32 cellular contexts compared by ENCODE assay signal in the genomic region with DNA sequence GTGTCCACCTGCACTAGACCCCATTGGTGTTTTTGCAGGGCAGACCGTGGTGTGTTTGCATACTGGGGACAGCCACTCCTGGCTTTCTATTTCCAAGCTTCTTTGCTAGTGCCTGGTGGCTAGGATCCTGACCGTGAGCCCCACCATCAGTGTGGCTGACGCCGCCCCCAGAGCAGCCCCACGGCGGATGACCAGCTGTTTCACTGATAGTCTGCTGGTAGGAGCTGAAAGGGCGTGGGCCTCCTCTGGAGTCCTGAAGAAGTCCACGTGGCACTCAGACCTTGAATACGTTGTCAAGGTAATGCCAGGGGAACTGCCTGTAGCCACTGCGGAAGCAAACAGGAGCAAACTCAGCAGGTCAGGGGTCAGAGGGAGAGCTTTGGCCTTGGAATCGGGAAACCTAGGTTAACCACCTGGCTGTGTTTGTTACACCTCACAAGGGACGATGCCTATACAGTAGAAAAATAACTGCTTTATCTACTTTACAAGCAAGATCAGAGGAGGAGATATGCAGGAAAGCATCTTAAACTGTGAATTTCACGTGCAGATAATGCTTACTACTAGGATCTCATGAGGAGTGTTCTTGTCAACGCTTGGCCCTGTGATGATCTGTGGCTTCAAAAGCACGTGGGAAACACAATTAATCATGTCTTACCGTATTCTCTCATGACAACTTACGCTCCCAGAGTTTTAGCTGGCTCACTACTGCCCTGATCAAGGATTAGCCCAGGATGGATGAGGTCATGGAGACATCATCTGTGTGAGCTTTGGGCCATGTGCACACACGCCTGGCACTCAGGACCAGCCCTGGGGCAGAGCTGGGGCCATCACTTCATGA. TPM values are rescaled to one million over a fixed set of nuclear protein-coding genes. Genes with fewer than 3 reads are reported as not detected.
"Had no signal": no experiment of that assay in that cellular context is flagged by ENCODE, and none has a peak within 500 bp of the region (broad histone marks: within the 10 kb centered on the region; RNA-seq: fewer than 3 reads in every experiment).

No MANE protein-coding gene starts in this region.

- H3K27ac Mint-ChIP-seq: activated CD4-positive, alpha-beta memory T cell treated with anti-CD3 and anti-CD28 coated beads, Interleukin-2, amount 10 ng/mL, durations not matched to agents 7 days and 5 days; activated T-helper 2 cell treated with anti-CD3 and anti-CD28 coated beads, Interferon-gamma antibody, Interleukin-2, Interleukin-4, amounts not matched to agents 10 μg/mL and 5 μg/mL and 100 μg/mL, durations not matched to agents 14 hours and 24 hours and 36 hours; naive thymus-derived CD4-positive, alpha-beta T cell; stimulated activated memory B cell treated with anti-CD40 and anti-IgM and Interleukin-4, amounts not matched to agents 10 μg/mL and 1 μg/mL and 100 μg/mL, for 72 hours; stimulated activated naive CD8-positive, alpha-beta T cell treated with anti-CD3 and anti-CD28 coated beads, Interleukin-15, amount 100 ng/mL, for 72 hours; T-cell; T-helper 2 cell treated with Interferon-gamma antibody and Interleukin-4, amounts not matched to agents 5 μg/mL and 100 μg/mL, for 36 hours had no signal

- H2AFZ ChIP-seq: parathyroid adenoma had no signal

- FAIRE-seq: astrocyte had no signal

- H3K9me3 Mint-ChIP-seq: activated CD4-positive, alpha-beta memory T cell treated with anti-CD3 and anti-CD28 coated beads, Interleukin-2, amount 10 ng/mL, durations not matched to agents 7 days and 5 days; activated naive CD4-positive, alpha-beta T cell treated with anti-CD3 and anti-CD28 coated beads, Interleukin-2, amount 50 U/mL, for 24 hours; activated T-helper 2 cell treated with anti-CD3 and anti-CD28 coated beads, Interferon-gamma antibody, Interleukin-2, Interleukin-4, amounts not matched to agents 10 μg/mL and 5 μg/mL and 100 μg/mL, durations not matched to agents 14 hours and 24 hours and 36 hours; naive thymus-derived CD4-positive, alpha-beta T cell; stimulated activated memory B cell treated with anti-CD40 and anti-IgM and Interleukin-4, amounts not matched to agents 10 μg/mL and 1 μg/mL and 100 μg/mL, for 72 hours; stimulated activated naive CD8-positive, alpha-beta T cell treated with anti-CD3 and anti-CD28 coated beads, Interleukin-15, amount 100 ng/mL, for 72 hours; T-cell; T-helper 2 cell treated with Interferon-gamma antibody and Interleukin-4, amounts not matched to agents 5 μg/mL and 100 μg/mL, for 36 hours had no signal

- H3K27me3 Mint-ChIP-seq: activated CD4-positive, alpha-beta memory T cell treated with anti-CD3 and anti-CD28 coated beads, Interleukin-2, amount 10 ng/mL, durations not matched to agents 7 days and 5 days; activated naive CD4-positive, alpha-beta T cell treated with anti-CD3 and anti-CD28 coated beads, Interleukin-2, amount 50 U/mL, for 24 hours; naive thymus-derived CD4-positive, alpha-beta T cell; stimulated activated memory B cell treated with anti-CD40 and anti-IgM and Interleukin-4, amounts not matched to agents 10 μg/mL and 1 μg/mL and 100 μg/mL, for 72 hours; stimulated activated naive CD8-positive, alpha-beta T cell treated with anti-CD3 and anti-CD28 coated beads, Interleukin-15, amount 100 ng/mL, for 72 hours; T-cell had no signal

- H3K27ac ChIP-seq: brain microvascular endothelial cell, esophagus squamous epithelium, heart right ventricle, parathyroid adenoma, psoas muscle, tibial artery had no signal

- H3K4me1 ChIP-seq: parathyroid adenoma, tibial artery had no signal

- H3K4me1 Mint-ChIP-seq: activated CD4-positive, alpha-beta memory T cell treated with anti-CD3 and anti-CD28 coated beads, Interleukin-2, amount 10 ng/mL, durations not matched to agents 7 days and 5 days; activated naive CD4-positive, alpha-beta T cell treated with anti-CD3 and anti-CD28 coated beads, Interleukin-2, amount 50 U/mL, for 24 hours; naive thymus-derived CD4-positive, alpha-beta T cell; neural crest cell; stimulated activated memory B cell treated with anti-CD40 and anti-IgM and Interleukin-4, amounts not matched to agents 10 μg/mL and 1 μg/mL and 100 μg/mL, for 72 hours; stimulated activated naive CD8-positive, alpha-beta T cell treated with anti-CD3 and anti-CD28 coated beads, Interleukin-15, amount 100 ng/mL, for 72 hours; T-cell had no signal

- H3K9me3 ChIP-seq: esophagus squamous epithelium, heart right ventricle, psoas muscle, tibial artery had no signal

- H3K4me3 ChIP-seq: esophagus squamous epithelium, heart right ventricle, psoas muscle, smooth muscle cell, tibial artery had no signal

- H3K4me2 ChIP-seq: smooth muscle cell had no signal

- H3K9ac ChIP-seq: parathyroid adenoma had no signal

- H3K79me2 ChIP-seq: parathyroid adenoma had no signal

- H3K36me3 ChIP-seq: brain microvascular endothelial cell had no signal

- DNase-seq: activated CD4-positive, alpha-beta memory T cell treated with anti-CD3 and anti-CD28 coated beads, Interleukin-2, amount 10 ng/mL, durations not matched to agents 7 days and 5 days; activated CD4-positive, alpha-beta T cell treated with anti-CD3 and anti-CD28 coated beads for 48 hours; activated T-cell treated with anti-CD3 and anti-CD28 coated beads, Interleukin-2, amount 50 U/mL, for 48 hours; brain microvascular endothelial cell; caudate nucleus; esophagus squamous epithelium; foreskin melanocyte; heart right ventricle; islet precursor cell; left cardiac atrium; midbrain; naive thymus-derived CD4-positive, alpha-beta T cell; nucleus accumbens; psoas muscle; stimulated activated CD4-positive, alpha-beta T cell treated with anti-CD3 and anti-CD28 coated beads, Interleukin-1b, Interleukin-23, amount 100 ng/mL, for 48 hours; stimulated activated CD4-positive, alpha-beta T cell treated with anti-CD3 and anti-CD28 coated beads, Interleukin-4, amount 100 ng/mL, for 4 hours; stimulated activated CD8-positive, alpha-beta memory T cell treated with anti-CD3 and anti-CD28 coated beads, Interleukin-4, amount 100 ng/mL, for 48 hours; stimulated activated naive CD8-positive, alpha-beta T cell treated with anti-CD3 and anti-CD28 coated beads, Interleukin-15, amount 100 ng/mL, for 72 hours; T-cell; tibial artery had no signal

- H3K27me3 ChIP-seq: brain microvascular endothelial cell, esophagus squamous epithelium, heart right ventricle, tibial artery had no signal

- H3K4me3 Mint-ChIP-seq: activated CD4-positive, alpha-beta memory T cell treated with anti-CD3 and anti-CD28 coated beads, Interleukin-2, amount 10 ng/mL, durations not matched to agents 7 days and 5 days; activated naive CD4-positive, alpha-beta T cell treated with anti-CD3 and anti-CD28 coated beads, Interleukin-2, amount 50 U/mL, for 24 hours; naive thymus-derived CD4-positive, alpha-beta T cell; neural crest cell; stimulated activated memory B cell treated with anti-CD40 and anti-IgM and Interleukin-4, amounts not matched to agents 10 μg/mL and 1 μg/mL and 100 μg/mL, for 72 hours; stimulated activated naive CD8-positive, alpha-beta T cell treated with anti-CD3 and anti-CD28 coated beads, Interleukin-15, amount 100 ng/mL, for 72 hours; T-cell; T-helper 2 cell treated with Interferon-gamma antibody and Interleukin-4, amounts not matched to agents 5 μg/mL and 100 μg/mL, for 36 hours had no signal

- ATAC-seq: heart right ventricle; left cardiac atrium; naive thymus-derived CD4-positive, alpha-beta T cell; psoas muscle; stimulated activated memory B cell treated with anti-CD40 and anti-IgM and Interleukin-4, amounts not matched to agents 10 μg/mL and 1 μg/mL and 100 μg/mL, for 72 hours; stimulated activated naive CD8-positive, alpha-beta T cell treated with anti-CD3 and anti-CD28 coated beads, Interleukin-15, amount 100 ng/mL, for 72 hours; T-cell had no signal

RNA-seq across cellular contexts. Expression of a gene that starts 37.6 kb away (rescaled TPM):
- total RNA-seq: activated CD4-positive, alpha-beta memory T cell treated with anti-CD3 and anti-CD28 coated beads, Interleukin-2, amount 10 ng/mL, durations not matched to agents 7 days and 5 days; activated T-helper 2 cell treated with anti-CD3 and anti-CD28 coated beads, Interferon-gamma antibody, Interleukin-2, Interleukin-4, amounts not matched to agents 10 μg/mL and 5 μg/mL and 100 μg/mL, durations not matched to agents 14 hours and 24 hours and 36 hours; astrocyte; chondrocyte; glomerular endothelial cell; left cardiac atrium; naive thymus-derived CD4-positive, alpha-beta T cell; neural crest cell; smooth muscle cell; T-cell; ureter had no signal
- polyA plus RNA-seq: adipose tissue; heart right ventricle; naive thymus-derived CD4-positive, alpha-beta T cell; smooth muscle cell had no signal
